ENCODE assay signal across 7 cellular contexts in the genomic region with DNA sequence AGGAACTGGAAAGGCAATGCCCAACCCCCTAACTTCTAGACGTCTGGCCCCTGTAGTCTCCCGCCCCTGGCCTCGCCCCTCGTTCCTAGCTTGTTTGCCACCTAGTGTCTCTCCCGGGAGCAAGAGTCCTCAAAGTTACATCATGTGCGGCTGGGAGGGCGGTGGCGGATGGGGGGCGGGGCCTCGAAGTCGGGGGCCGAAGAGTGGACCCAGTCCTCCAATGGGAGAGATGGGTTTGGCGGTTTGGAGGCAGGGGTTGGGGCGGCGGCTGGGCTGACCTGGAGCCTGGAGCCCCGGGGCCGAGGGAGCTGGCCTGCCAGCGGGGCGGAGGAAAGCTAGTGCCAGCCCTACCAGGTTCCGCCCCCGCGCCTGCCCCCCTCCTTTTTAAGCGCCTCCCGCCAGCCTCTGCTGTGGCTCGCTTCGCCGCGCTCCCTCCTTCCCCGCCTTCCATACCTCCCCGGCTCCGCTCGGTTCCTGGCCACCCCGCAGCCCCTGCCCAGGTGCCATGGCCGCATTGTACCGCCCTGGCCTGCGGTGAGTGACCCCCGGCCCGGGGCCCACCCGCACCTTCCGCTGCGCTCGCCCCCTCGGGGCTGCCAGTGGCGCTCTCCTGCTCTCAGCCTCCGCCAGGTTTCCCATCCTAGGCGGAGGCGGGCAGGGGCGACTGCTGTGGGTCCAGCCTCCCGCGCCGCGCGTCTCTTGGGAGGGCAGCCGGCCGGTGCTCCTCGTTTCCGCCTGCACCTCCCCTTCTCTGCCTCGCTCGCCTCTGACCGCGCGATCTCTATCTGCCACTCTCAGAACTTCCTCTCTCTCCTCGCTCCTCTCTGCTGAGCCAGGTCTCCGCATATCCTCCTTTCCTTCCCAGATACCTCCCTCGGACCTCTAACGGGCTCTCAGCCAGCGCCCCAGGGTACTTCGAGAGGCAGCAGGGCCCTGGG.
DNase-seq lines count a peak whose midpoint lies in the region; ATAC-seq and TF ChIP-seq lines count a peak whose summit lies in the region.

A gene (plus strand): TSS at position 411 of the 938 bp plus-strand sequence. CDS start 95 bp downstream, at position 506.

- H3K27ac ChIP-seq in brain microvascular endothelial cell (peak within 1 kb of the TSS; percentile 25), iPS-18a (ENCODE audit: low read length) (peak within 1 kb of the TSS; percentile 31), skin epidermis (peak within 1 kb of the TSS; percentile 81 to 100 (median 94))

- H3K9me3 ChIP-seq in iPS-18a (ENCODE audit: control insufficient read depth, low read depth, low read length), result no peaks in the 10 kb centered on the region

- H3K27me3 ChIP-seq in brain microvascular endothelial cell (replicated peaks) (no peaks in the 10 kb centered on the region), iPS-18a (ENCODE audit: control insufficient read depth, insufficient read depth, low read length) (no peaks in the 10 kb centered on the region)

- DNase-seq in NCI-H2107 treated with DMSO at 0.1 percent for 48 hours (lab: John Stamatoyannopoulos, UW; ENCODE audit: unreplicated experiment) (peak; percentile 92), UCSD-AML1 (lab: John Stamatoyannopoulos, UW; ENCODE audit: unreplicated experiment) (peak; percentile 98), brain microvascular endothelial cell (peak; percentile 68)

- H3K4me3 ChIP-seq in brain microvascular endothelial cell (ENCODE audit: low read depth, low read length) (peak within 1 kb of the TSS; percentile 74), iPS-18a (ENCODE audit: low read length) (peak within 1 kb of the TSS; percentile 88), skin epidermis (peak within 1 kb of the TSS; percentile 62 to 94 (median 76))

- peaks cover 11% of the 10 kb centered on the region for H3K4me1 ChIP-seq in iPS-18a (ENCODE audit: control insufficient read depth, low read depth, low read length)

- in situ Hi-C loops in brain microvascular endothelial cell (cut with HindIII; ENCODE audit: low pct_ligation_motif_present, low sequenced_read_pairs), result no loop called here

- H3K9ac ChIP-seq in iPS-18a (ENCODE audit: low read length), result peak within 1 kb of the TSS; percentile 95

- ATAC-seq in GM18502 (IDR thresholded peaks at IDR 0.05; ENCODE audit: poor library complexity, unreplicated experiment) (peak; percentile 47), HG03025 (IDR thresholded peaks at IDR 0.05; ENCODE audit: low FRiP score, unreplicated experiment) (peak; percentile 48)

- TF ChIP-seq CTCF in brain microvascular endothelial cell (IDR thresholded peaks at IDR 0.05; ENCODE audit: low read depth, low read length, missing control alignments), result peak; percentile 5

- H3K36me3 ChIP-seq in brain microvascular endothelial cell (replicated peaks) (no peaks in the 10 kb centered on the region), iPS-18a (ENCODE audit: control insufficient read depth, low read depth, low read length) (peaks cover 13% of the 10 kb centered on the region)

Comparison
In these comparisons a context has a peak if more than half of its experiments do, and no peak if none do; other contexts are left out.
1. Peak in every context shown above with its lines: DNase-seq, ATAC-seq, H3K4me3 ChIP-seq and H3K27ac ChIP-seq.
2. H3K27ac ChIP-seq: peak in every context shown above with its lines; median percentile 94 in skin epidermis; 31 in iPS-18a; 25 in brain microvascular endothelial cell.